8 cellular contexts compared by ENCODE assay signal in the genomic region with DNA sequence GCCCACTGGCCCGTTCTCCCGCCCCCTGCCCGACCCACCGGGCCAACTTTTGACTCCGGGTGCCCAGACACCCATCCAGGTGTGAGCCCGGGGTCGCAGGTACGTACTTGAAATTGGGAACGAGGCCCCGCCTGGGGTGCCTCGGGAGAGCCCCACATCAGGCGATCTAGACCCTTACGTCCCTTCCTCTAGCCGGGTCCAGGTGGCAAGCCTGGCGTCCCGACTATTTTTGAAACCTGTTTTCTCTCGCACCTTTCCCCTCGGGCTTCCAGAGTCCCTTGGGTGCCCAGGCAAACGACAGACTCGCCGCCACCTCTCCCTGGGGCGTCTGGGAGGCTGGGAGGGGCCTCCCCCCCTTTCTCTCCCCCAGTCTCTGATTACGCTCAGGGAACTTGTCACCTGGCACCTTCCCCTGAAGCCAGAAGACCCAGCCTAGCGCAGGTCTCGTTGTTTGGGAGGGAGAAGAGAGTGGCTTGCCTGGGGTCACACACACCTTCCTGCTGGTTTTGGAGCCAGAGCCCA. TPM values are rescaled to one million over a fixed set of nuclear protein-coding genes. Genes with fewer than 3 reads are reported as not detected.
DNase-seq lines count a peak whose midpoint lies in the region; ATAC-seq, FAIRE-seq and TF ChIP-seq lines count a peak whose summit lies in the region.

No MANE protein-coding gene starts in this region.

- H3K4me1 Mint-ChIP-seq in endothelial cell (ENCODE audit: unreplicated experiment): peaks cover 6% of the 10 kb centered on the region

- no peaks in the 10 kb centered on the region for H3K27me3 ChIP-seq in ovary

- ATAC-seq in GM21526 (IDR thresholded peaks at IDR 0.05; ENCODE audit: low FRiP score, unreplicated experiment): no peak

- H3K4me3 ChIP-seq in OCI-LY7 (ENCODE audit: low read depth, low read length, poor library complexity, severe bottlenecking) (peak overlapping the region; percentile 84), ovary (peak overlapping the region; percentile 69)

- intact Hi-C loops in OCI-LY7 (cut with micrococcal nuclease; ENCODE audit: unreplicated experiment) (no loop called here), ovary (cut with DNase I) (loop anchor here in 1 of 4 donors (10.0 kb wide), 1 partner anchor 300 kb away; the partner anchor contains the start of gene RSRP1)

- H3K36me3 Mint-ChIP-seq in endothelial cell (ENCODE audit: low read depth, unreplicated experiment): no peaks in the 10 kb centered on the region

- TF ChIP-seq CTCF in OCI-LY7 (conservative IDR thresholded peaks at IDR 0.05; ENCODE audit: low read length): no peak
- no peak for TF ChIP-seq CTCF in endothelial cell (IDR thresholded peaks at IDR 0.05; ENCODE audit: unreplicated experiment)
- peak in 1 of 3 donors; percentile 7 for TF ChIP-seq CTCF in ovary (IDR thresholded peaks at IDR 0.05)

- H2AFZ ChIP-seq in OCI-LY7 (ENCODE audit: low read length): 0 out of 2 replicates have a peak overlapping the region, but pooled peaks have one; percentile 25

- peaks cover 9% of the 10 kb centered on the region; the same call in 1 of the 2 replicates for H3K79me2 ChIP-seq in OCI-LY7 (ENCODE audit: insufficient read depth, low read depth, low read length)

- H3K27me3 Mint-ChIP-seq in endothelial cell (ENCODE audit: unreplicated experiment): peaks cover 2% of the 10 kb centered on the region

- no peaks in the 10 kb centered on the region for H3K9me2 ChIP-seq in OCI-LY7 (ENCODE audit: insufficient read depth, low read length)

- BruUV-seq in OCI-LY7 (replicated peaks; lab: Mats Ljungman, UMichigan): no TSS peak

- H3K9me3 Mint-ChIP-seq in endothelial cell (ENCODE audit: unreplicated experiment): no peaks in the 10 kb centered on the region

- peak overlapping the region; percentile 80 for H3K4me2 ChIP-seq in OCI-LY7 (ENCODE audit: low read length)

- TF ChIP-seq EP300 in ovary (IDR thresholded peaks at IDR 0.05): no peak

- TF ChIP-seq POLR2A in ovary (IDR thresholded peaks at IDR 0.05): no peak

- CTCF ChIA-PET in OCI-LY7 (lab: Charles Lee; ENCODE audit: unreplicated experiment): no interaction called here
- CTCF ChIA-PET in HEK293T (lab: Yijun Ruan, JAX): no interaction called here

- FAIRE-seq in GM19239 (lab: Jason Lieb, UNC): no peak

- peak overlapping the region; percentile 85 for H3K4me3 Mint-ChIP-seq in endothelial cell (ENCODE audit: unreplicated experiment)

- POLR2A ChIA-PET in OCI-LY7 (lab: Charles Lee) (interaction anchor here (0.7 kb wide), 1 partner anchor 22 kb away, joined by 3 read pairs; no protein-coding TSS in a partner anchor), HEK293T (lab: Yijun Ruan, JAX) (interaction anchor here (0.9 to 1.6 kb wide), 2 partner anchors 28 to 38 kb away, joined by 3 read pairs; no protein-coding TSS in a partner anchor)

- no peaks in the 10 kb centered on the region for H4K20me1 ChIP-seq in OCI-LY7 (ENCODE audit: insufficient read depth, low read length)

- H3K9me3 ChIP-seq in ES-I3 (ENCODE audit: control insufficient read depth, insufficient read depth, low read length) (no peaks in the 10 kb centered on the region), OCI-LY7 (ENCODE audit: low read length) (no peaks in the 10 kb centered on the region), ovary (no peaks in the 10 kb centered on the region)

- no peak overlapping the region for H3K27ac Mint-ChIP-seq in endothelial cell (ENCODE audit: unreplicated experiment)

- H3K36me3 ChIP-seq in ES-I3 (ENCODE audit: insufficient read depth, low read length) (no peaks in the 10 kb centered on the region), OCI-LY7 (ENCODE audit: insufficient read depth, low read length) (no peaks in the 10 kb centered on the region), ovary (no peaks in the 10 kb centered on the region)

- H3K27ac ChIP-seq in OCI-LY7 (ENCODE audit: low read depth, low read length, poor library complexity, severe bottlenecking) (no peak overlapping the region), ovary (no peak overlapping the region)

- peak overlapping the region; percentile 73 for H3K9ac ChIP-seq in ES-I3 (ENCODE audit: low read depth, low read length)

- 11 to 19% (median 12%) methylated on average over 25 of the region's 25 CpGs for WGBS in ovary, 3 donors

- H3K4me1 ChIP-seq in ES-I3 (ENCODE audit: insufficient read depth, low read length): peaks cover 17% of the 10 kb centered on the region; the same call in 1 of the 2 replicates
- peaks cover 43% of the 10 kb centered on the region for H3K4me1 ChIP-seq in OCI-LY7 (ENCODE audit: insufficient read depth, low read length, poor library complexity, severe bottlenecking)
- H3K4me1 ChIP-seq in ovary (ENCODE audit: insufficient read depth): peaks cover 13% of the 10 kb centered on the region

- DNase-seq in OCI-LY7 (ENCODE audit: low spot score): peak; percentile 19
- DNase-seq in endothelial cell (ENCODE audit: low spot score): no peak
- DNase-seq in ovary: peak in 1 of 5 donors; percentile 50
- DNase-seq in HEK293T (ENCODE audit: extremely low spot score): no peak
- no peak for DNase-seq in HPDE6-E6E7 (ENCODE audit: extremely low spot score)
- no peak for DNase-seq in GM19239 (ENCODE audit: insufficient read length, low spot score)

TF ChIP-seq in HEK293T, 16 proteins besides CTCF, POLR2A, EP300 and RAD21:
- TF ChIP-seq LEF1 (IDR thresholded peaks at IDR 0.05; ENCODE audit: borderline replicate concordance): no peak
- no peak for TF ChIP-seq FOXK2 (IDR thresholded peaks at IDR 0.05)
- TF ChIP-seq ELF4 (IDR thresholded peaks at IDR 0.05): no peak
- TF ChIP-seq, protein P1, sequence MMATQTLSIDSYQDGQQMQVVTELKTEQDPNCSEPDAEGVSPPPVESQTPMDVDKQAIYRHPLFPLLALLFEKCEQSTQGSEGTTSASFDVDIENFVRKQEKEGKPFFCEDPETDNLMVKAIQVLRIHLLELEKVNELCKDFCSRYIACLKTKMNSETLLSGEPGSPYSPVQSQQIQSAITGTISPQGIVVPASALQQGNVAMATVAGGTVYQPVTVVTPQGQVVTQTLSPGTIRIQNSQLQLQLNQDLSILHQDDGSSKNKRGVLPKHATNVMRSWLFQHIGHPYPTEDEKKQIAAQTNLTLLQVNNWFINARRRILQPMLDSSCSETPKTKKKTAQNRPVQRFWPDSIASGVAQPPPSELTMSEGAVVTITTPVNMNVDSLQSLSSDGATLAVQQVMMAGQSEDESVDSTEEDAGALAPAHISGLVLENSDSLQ (IDR thresholded peaks at IDR 0.05): no peak

RNA-seq across cellular contexts. Expression of gene LDLRAP1, which starts 0.9 kb away (rescaled TPM):
- 12.6 and 14.9 TPM in 2 replicates for total RNA-seq in OCI-LY7 (2014; rRNA removed; shearing (Covaris generic))
- total RNA-seq in OCI-LY7 (2022): 30.3 and 36.2 TPM in 2 replicates
- total RNA-seq in endothelial cell (ENCODE audit: unreplicated experiment): 23.5 TPM
- 10 to 100 TPM in 6 of 7 donors, 1 to 10 TPM in 1; 9.3 to 17.4 (median 13.7) TPM for total RNA-seq in ovary
- 10 to 100 TPM in 1 of 2 donors, 1 to 10 TPM in 1; 9.1 to 12.2 TPM for polyA plus RNA-seq in ovary
